22 cellular contexts compared by ENCODE assay signal in genomic region chr9:100368672-100369071, GRCh38. TPM values are rescaled to one million over a fixed set of nuclear protein-coding genes. Genes with fewer than 3 reads are reported as not detected.
DNase-seq lines count a peak whose midpoint lies in the region; TF ChIP-seq lines count a peak whose summit lies in the region.
"Had no signal": no experiment of that assay in that cellular context is flagged by ENCODE, and none has a peak within 500 bp of the region (broad histone marks: within the 10 kb centered on the region; RNA-seq: fewer than 3 reads in every experiment).

No MANE protein-coding gene starts in this region.

- POLR2A ChIA-PET in Caco-2 (lab: Charles Lee): no interaction called here

- H3K4me2 ChIP-seq in Karpas-422 (ENCODE audit: low read depth, low read length, poor library complexity, severe bottlenecking): no peak overlapping the region
- no peak overlapping the region for H3K4me2 ChIP-seq in neural progenitor cell
- H3K4me2 ChIP-seq: A549; BLaER1 treated with 17β-estradiol and CSF1 and Interleukin-3, amounts not matched to agents 10 nM and 100 nM had no signal

- peaks cover 6% of the 10 kb centered on the region for H3K4me1 Mint-ChIP-seq in Caco-2 (ENCODE audit: low read depth, unreplicated experiment)
- H3K4me1 Mint-ChIP-seq in neural progenitor cell: peaks cover 2% of the 10 kb centered on the region
- H3K4me1 Mint-ChIP-seq in osteocyte (ENCODE audit: unreplicated experiment): no peaks in the 10 kb centered on the region
- H3K4me1 Mint-ChIP-seq: B cell; CD4-positive, alpha-beta memory T cell; CD4-positive, CD25-positive, alpha-beta regulatory T cell; CD8-positive, alpha-beta memory T cell had no signal

- peaks cover 38% of the 10 kb centered on the region; the same call in 1 of the 2 replicates for H3K9me3 ChIP-seq in Caco-2
- H3K9me3 ChIP-seq in Karpas-422 (ENCODE audit: low read length): no peaks in the 10 kb centered on the region
- peaks cover 22% of the 10 kb centered on the region for H3K9me3 ChIP-seq in neural progenitor cell (ENCODE audit: low read depth)
- H3K9me3 ChIP-seq: A549 had no signal

- H3K27me3 Mint-ChIP-seq in Caco-2 (ENCODE audit: insufficient read depth, unreplicated experiment): no peaks in the 10 kb centered on the region
- H3K27me3 Mint-ChIP-seq in neural progenitor cell (ENCODE audit: insufficient read depth, low read depth): peaks cover 5% of the 10 kb centered on the region
- H3K27me3 Mint-ChIP-seq in osteocyte (ENCODE audit: unreplicated experiment): no peaks in the 10 kb centered on the region
- H3K27me3 Mint-ChIP-seq: B cell had no signal

- no peaks in the 10 kb centered on the region for H3K79me2 ChIP-seq in Karpas-422 (ENCODE audit: low read length)
- H3K79me2 ChIP-seq in neural progenitor cell (ENCODE audit: low read depth): no peaks in the 10 kb centered on the region

- H3K27me3 ChIP-seq in Caco-2 (replicated peaks; ENCODE audit: control insufficient read depth, insufficient read depth, low read length): no peaks in the 10 kb centered on the region
- no peaks in the 10 kb centered on the region for H3K27me3 ChIP-seq in Karpas-422 (ENCODE audit: low read length)
- no peaks in the 10 kb centered on the region for H3K27me3 ChIP-seq in neural progenitor cell
- H3K27me3 ChIP-seq: BLaER1 treated with 17β-estradiol and CSF1 and Interleukin-3, amounts not matched to agents 10 nM and 100 nM had no signal

- H3K27ac ChIP-seq in Karpas-422 (ENCODE audit: low read length): no peak overlapping the region
- no peak overlapping the region for H3K27ac ChIP-seq in neural progenitor cell
- H3K27ac ChIP-seq: 22Rv1; A549; BLaER1 treated with 17β-estradiol and CSF1 and Interleukin-3, amounts not matched to agents 10 nM and 100 nM had no signal

- H3K4me1 ChIP-seq in Caco-2: peaks cover 20% of the 10 kb centered on the region
- no peaks in the 10 kb centered on the region for H3K4me1 ChIP-seq in Karpas-422 (ENCODE audit: low read length)
- peaks cover 2% of the 10 kb centered on the region for H3K4me1 ChIP-seq in neural progenitor cell
- H3K4me1 ChIP-seq: BLaER1 treated with 17β-estradiol and CSF1 and Interleukin-3, amounts not matched to agents 10 nM and 100 nM had no signal

- DNase-seq in NCI-H82 (lab: John Stamatoyannopoulos, UW): peak; percentile 55
- no peak for DNase-seq in NCI-H82 treated with DMSO at 0.1 percent for 48 hours (lab: John Stamatoyannopoulos, UW; ENCODE audit: unreplicated experiment)
- DNase-seq in Caco-2: no peak
- DNase-seq in Karpas-422: peak; percentile 30
- DNase-seq in neural progenitor cell (ENCODE audit: low spot score): no peak
- DNase-seq in NCI-H526 treated with DMSO at 0.1 percent for 48 hours (lab: John Stamatoyannopoulos, UW): no peak
- DNase-seq in osteocyte (ENCODE audit: extremely low spot score, unreplicated experiment): no peak
- no peak for DNase-seq in C1 segment of cervical spinal cord (lab: John Stamatoyannopoulos, UW)
- DNase-seq: AML-193; Calu3; CD4-positive, alpha-beta memory T cell; CD4-positive, CD25-positive, alpha-beta regulatory T cell; CD8-positive, alpha-beta memory T cell; COR-L47; DMS79 treated with DMSO at 0.1 percent for 48 hours; GF-D8 had no signal

- H4K20me1 ChIP-seq in Karpas-422 (ENCODE audit: insufficient read depth, low read depth, low read length): no peaks in the 10 kb centered on the region
- no peaks in the 10 kb centered on the region for H4K20me1 ChIP-seq in neural progenitor cell (ENCODE audit: low read depth)
- H4K20me1 ChIP-seq: BLaER1 treated with 17β-estradiol and CSF1 and Interleukin-3, amounts not matched to agents 10 nM and 100 nM had no signal

- H3F3A ChIP-seq in neural progenitor cell (ENCODE audit: low read depth): peaks cover 22% of the 10 kb centered on the region

- BruUV-seq in Caco-2 (replicated peaks; lab: Mats Ljungman, UMichigan): no TSS peak

- CTCF ChIA-PET in Caco-2 (lab: Charles Lee): interaction anchor here (0.5 to 0.8 kb wide), 2 partner anchors 43 to 58 kb away, joined by 3 read pairs; partner anchors contain the start of gene MSANTD3

- H3K4me3 Mint-ChIP-seq in Caco-2 (ENCODE audit: unreplicated experiment) (no peak overlapping the region), neural progenitor cell (peak overlapping the region; percentile 55), osteocyte (ENCODE audit: unreplicated experiment) (no peak overlapping the region)
- H3K4me3 Mint-ChIP-seq: B cell; CD14-positive monocyte; CD4-positive, alpha-beta memory T cell; CD4-positive, CD25-positive, alpha-beta regulatory T cell; CD8-positive, alpha-beta memory T cell had no signal

- H3K36me3 ChIP-seq in Caco-2 (ENCODE audit: control insufficient read depth, insufficient read depth, low read length) (no peaks in the 10 kb centered on the region), Karpas-422 (ENCODE audit: insufficient read depth, low read length) (no peaks in the 10 kb centered on the region), neural progenitor cell (no peaks in the 10 kb centered on the region)

- H3K36me3 Mint-ChIP-seq in Caco-2 (ENCODE audit: insufficient read depth, unreplicated experiment) (no peaks in the 10 kb centered on the region), neural progenitor cell (peaks cover 25% of the 10 kb centered on the region), osteocyte (ENCODE audit: unreplicated experiment) (no peaks in the 10 kb centered on the region)
- H3K36me3 Mint-ChIP-seq: CD4-positive, CD25-positive, alpha-beta regulatory T cell had no signal

- H3K9me3 Mint-ChIP-seq in Caco-2 (ENCODE audit: unreplicated experiment) (peaks cover 61% of the 10 kb centered on the region), neural progenitor cell (peaks cover 28% of the 10 kb centered on the region), osteocyte (ENCODE audit: unreplicated experiment) (no peaks in the 10 kb centered on the region)

- TF ChIP-seq CTCF in Caco-2 (IDR thresholded peaks at IDR 0.05; ENCODE audit: insufficient read depth in 1 of 2, low read depth in 1 of 2, low read length in 1 of 2, severe bottlenecking in 1 of 2, unreplicated experiment in 1 of 2) (no peak), neural progenitor cell (IDR thresholded peaks at IDR 0.05) (no peak), osteocyte (IDR thresholded peaks at IDR 0.05) (no peak)

- no peaks in the 10 kb centered on the region for H3K9me2 ChIP-seq in Karpas-422 (replicated peaks; ENCODE audit: insufficient read depth, low read length)

- H3K4me3 ChIP-seq in Caco-2 (ENCODE audit: low read depth, low read length) (no peak overlapping the region), Karpas-422 (ENCODE audit: low read length) (no peak overlapping the region), neural progenitor cell (no peak overlapping the region)
- H3K4me3 ChIP-seq: A549; BLaER1 treated with 17β-estradiol and CSF1 and Interleukin-3, amounts not matched to agents 10 nM and 100 nM; GM12878 had no signal

- H3K27ac Mint-ChIP-seq in Caco-2 (ENCODE audit: unreplicated experiment) (peak overlapping the region; percentile 32), neural progenitor cell (no peak overlapping the region), osteocyte (ENCODE audit: unreplicated experiment) (no peak overlapping the region)
- H3K27ac Mint-ChIP-seq: B cell; CD14-positive monocyte; CD4-positive, alpha-beta memory T cell; CD8-positive, alpha-beta memory T cell had no signal

- H2AFZ ChIP-seq in Karpas-422 (ENCODE audit: low read length) (no peak overlapping the region), neural progenitor cell (replicated peaks) (no peak overlapping the region)

- intact Hi-C loops in Caco-2 (cut with micrococcal nuclease; ENCODE audit: unreplicated experiment): no loop called here

- H3K9ac ChIP-seq in Karpas-422 (ENCODE audit: low read length) (no peak overlapping the region), neural progenitor cell (no peak overlapping the region)
- H3K9ac ChIP-seq: BLaER1 treated with 17β-estradiol and CSF1 and Interleukin-3, amounts not matched to agents 10 nM and 100 nM had no signal

RNA-seq across cellular contexts. Expression of gene TEX10, which starts 15.9 kb away (rescaled TPM):
- total RNA-seq in Caco-2 (2022) (31.1 and 35.0 TPM in 2 replicates), neural progenitor cell (ENCODE audit: low replicate concordance) (64.4 and 71.8 TPM in 2 replicates), osteocyte (22.4 and 22.5 TPM in 2 replicates)
- 39.6 and 73.7 TPM in 2 replicates for total RNA-seq in Karpas-422 (2014; rRNA removed; shearing (Covaris generic); ENCODE audit: low replicate concordance)

RNA-seq across cellular contexts. Expression of gene MSANTD3, which starts 58.3 kb away (rescaled TPM):
- total RNA-seq in Caco-2 (2022) (25.9 and 27.7 TPM in 2 replicates), neural progenitor cell (ENCODE audit: low replicate concordance) (50.1 and 67.7 TPM in 2 replicates), osteocyte (58.7 and 64.5 TPM in 2 replicates)
- total RNA-seq in Karpas-422 (2014; rRNA removed; shearing (Covaris generic); ENCODE audit: low replicate concordance): 36.4 and 41.3 TPM in 2 replicates

Comparison
In these comparisons a context has a peak if more than half of its experiments do, and no peak if none do; other contexts are left out.
1. DNase-seq: peak in NCI-H82 (single experiment) and Karpas-422 (single experiment); none in NCI-H82 treated with DMSO at 0.1 percent for 48 hours (single experiment), Caco-2 (0 of 2), neural progenitor cell (single experiment), NCI-H526 treated with DMSO at 0.1 percent for 48 hours (single experiment), osteocyte (single experiment) and C1 segment of cervical spinal cord (0 of 14).